8 cellular contexts compared by ENCODE assay signal in genomic region chr10:22606164-22606614, GRCh38.
A peak's percentile ranks its signal among the peaks of the same experiment; 100 is the strongest.
DNase-seq lines count a peak whose midpoint lies in the region; ATAC-seq, FAIRE-seq and TF ChIP-seq lines count a peak whose summit lies in the region.

No MANE protein-coding gene starts in this region.

- H2AFZ ChIP-seq in HepG2 (ENCODE audit: low read length): no peak overlapping the region

- no peak overlapping the region for H3K27ac ChIP-seq in HepG2 (ENCODE audit: extremely low read length, insufficient read depth, low read length)

- no peak for FAIRE-seq in HepG2 (lab: Jason Lieb, UNC)

- POLR2A ChIA-PET in activated CD8-positive, alpha-beta T cell treated with anti-CD3 and anti-CD28 coated beads for 36 hours (lab: Charles Lee): no interaction called here
- POLR2A ChIA-PET in HepG2 (lab: Yijun Ruan, JAX): no interaction called here

- H4K20me1 ChIP-seq in HepG2 (ENCODE audit: insufficient read depth, low read length): no peaks in the 10 kb centered on the region

- H3K27me3 ChIP-seq in HepG2 (ENCODE audit: control insufficient read depth in 1 of 2, insufficient read depth in 2 of 2, low read length in 2 of 2): no peaks in the 10 kb centered on the region

- no peaks in the 10 kb centered on the region for H3K27me3 Mint-ChIP-seq in activated CD8-positive, alpha-beta T cell treated with anti-CD3 and anti-CD28 coated beads for 36 hours
- no peaks in the 10 kb centered on the region for H3K27me3 Mint-ChIP-seq in Calu3 (ENCODE audit: unreplicated experiment)

- peaks cover 72% of the 10 kb centered on the region for H3K36me3 Mint-ChIP-seq in activated CD8-positive, alpha-beta T cell treated with anti-CD3 and anti-CD28 coated beads for 36 hours (ENCODE audit: low read depth)
- peaks cover 7% of the 10 kb centered on the region for H3K36me3 Mint-ChIP-seq in Calu3 (ENCODE audit: insufficient read depth, unreplicated experiment)

- no peaks in the 10 kb centered on the region for H3K79me2 ChIP-seq in HepG2 (ENCODE audit: insufficient read depth, low read length)

- H3K36me3 ChIP-seq in HepG2 (replicated peaks in 1 of 2; ENCODE audit: control insufficient read depth in 1 of 2, insufficient read depth in 2 of 2, low read length in 2 of 2): peaks cover 6% of the 10 kb centered on the region in 2 experiments; a peak in 4 of 5 replicates

- TF ChIP-seq RAD21 in HepG2 (CRISPR knock-in tag; IDR thresholded peaks at IDR 0.05): no peak

- TF ChIP-seq EP300 in HepG2 (IDR thresholded peaks at IDR 0.05; ENCODE audit: low read depth in 2 of 2, low read length in 2 of 2) (no peak), HepG2 (CRISPR knock-in tag; IDR thresholded peaks at IDR 0.05; ENCODE audit: borderline replicate concordance) (no peak)

- 78% methylated on average over 5 of the region's 6 CpGs for WGBS in HepG2 (ENCODE audit: low lambda C conversion rate)

- H3K9me3 ChIP-seq in HepG2 (ENCODE audit: low read length): no peaks in the 10 kb centered on the region

- no peak overlapping the region for H3K9ac ChIP-seq in HepG2 (ENCODE audit: insufficient read depth, low read depth, low read length)

- CTCF ChIA-PET in activated CD8-positive, alpha-beta T cell treated with anti-CD3 and anti-CD28 coated beads for 36 hours (lab: Charles Lee): interaction anchor here (0.7 to 2.4 kb wide), 4 partner anchors 12 to 383 kb away, joined by 3 to 7 read pairs (median 4); no protein-coding TSS in a partner anchor
- CTCF ChIA-PET in HepG2 (lab: Yijun Ruan, JAX; ENCODE audit: low intra/inter-chr PET ratio, low total read pairs) (no interaction called here), Calu3 (lab: Charles Lee) (interaction anchor here (0.9 kb wide), 1 partner anchor 9 kb away, joined by 4 read pairs; no protein-coding TSS in a partner anchor)

- no peaks in the 10 kb centered on the region for H3K9me3 Mint-ChIP-seq in activated CD8-positive, alpha-beta T cell treated with anti-CD3 and anti-CD28 coated beads for 36 hours
- H3K9me3 Mint-ChIP-seq in Calu3 (ENCODE audit: low read depth, unreplicated experiment): no peaks in the 10 kb centered on the region

- H3K27ac Mint-ChIP-seq in activated CD8-positive, alpha-beta T cell treated with anti-CD3 and anti-CD28 coated beads for 36 hours: peak overlapping the region; percentile 62
- H3K27ac Mint-ChIP-seq in Calu3 (ENCODE audit: unreplicated experiment): no peak overlapping the region

- DNase-seq in GM13976 (ENCODE audit: low spot score) (peak; percentile 74), HepG2 (ENCODE audit: low spot score) (peak; percentile 84), Calu3 (no peak), DMS114 treated with DMSO at 0.1 percent for 48 hours (lab: John Stamatoyannopoulos, UW; ENCODE audit: unreplicated experiment) (no peak), NCI-H510A treated with DMSO at 0.1 percent for 48 hours (lab: John Stamatoyannopoulos, UW) (no peak)
- peak; percentile 63 for DNase-seq in activated CD8-positive, alpha-beta T cell treated with anti-CD3 and anti-CD28 coated beads for 36 hours

- H3K4me3 ChIP-seq in HepG2 (replicated peaks in 1 of 3; ENCODE audit: insufficient read depth in 1 of 3, low read depth in 2 of 3, low read length in 3 of 3): no peak overlapping the region

- intact Hi-C loops in activated CD8-positive, alpha-beta T cell treated with anti-CD3 and anti-CD28 coated beads for 36 hours (cut with micrococcal nuclease): no loop called here
- intact Hi-C loops in HepG2 (cut with micrococcal nuclease; ENCODE audit: unreplicated experiment) (no loop called here), Calu3 (cut with micrococcal nuclease; ENCODE audit: unreplicated experiment) (no loop called here)

- H3K4me1 Mint-ChIP-seq in activated CD8-positive, alpha-beta T cell treated with anti-CD3 and anti-CD28 coated beads for 36 hours (ENCODE audit: low read depth): peaks cover 86% of the 10 kb centered on the region
- no peaks in the 10 kb centered on the region for H3K4me1 Mint-ChIP-seq in Calu3 (ENCODE audit: low read depth, unreplicated experiment)

- no peak for TF ChIP-seq POLR2A in HepG2 (IDR thresholded peaks at IDR 0.05; ENCODE audit: insufficient read depth in 1 of 2, low read depth in 2 of 2, low read length in 2 of 2)

- no peak overlapping the region for H3K4me2 ChIP-seq in HepG2 (ENCODE audit: low read depth, low read length)

- in situ Hi-C loops in GM13976 (cut with MboI; ENCODE audit: low sequenced_read_pairs, unreplicated experiment): no loop called here
- in situ Hi-C loops in HepG2 (cut with HindIII; ENCODE audit: extremely low pct_ligation_motif_present, low pct_unique_long_range_greater_than_20kb): loop anchor here (10.0 kb wide), 1 partner anchor 109 kb away; the partner anchor contains the start of gene PIP4K2A

- BruUV-seq in HepG2 (replicated peaks; lab: Mats Ljungman, UMichigan) (no TSS peak), Calu3 (replicated peaks; lab: Mats Ljungman, UMichigan) (no TSS peak)

- no peak overlapping the region for H3K4me3 Mint-ChIP-seq in activated CD8-positive, alpha-beta T cell treated with anti-CD3 and anti-CD28 coated beads for 36 hours
- H3K4me3 Mint-ChIP-seq in Calu3 (ENCODE audit: low read depth, unreplicated experiment): no peak overlapping the region

- ATAC-seq in GM21381 (IDR thresholded peaks at IDR 0.05; ENCODE audit: unreplicated experiment): peak; percentile 94
- ATAC-seq in HG03520 (IDR thresholded peaks at IDR 0.05; ENCODE audit: unreplicated experiment): peak; percentile 87
- peak; percentile 72 for ATAC-seq in activated CD8-positive, alpha-beta T cell treated with anti-CD3 and anti-CD28 coated beads for 36 hours
- ATAC-seq in HepG2: peak; percentile 81

- H3K4me1 ChIP-seq in HepG2 (ENCODE audit: insufficient read depth, low read length): peaks cover 9% of the 10 kb centered on the region; the same call in 1 of the 2 replicates

- no peak for TF ChIP-seq CTCF in GM13976 (IDR thresholded peaks at IDR 0.05; ENCODE audit: borderline replicate concordance, control extremely low read depth, extremely low read depth, insufficient read depth, missing control alignments)
- TF ChIP-seq CTCF in activated CD8-positive, alpha-beta T cell treated with anti-CD3 and anti-CD28 coated beads for 36 hours (IDR thresholded peaks at IDR 0.05): no peak
- TF ChIP-seq CTCF in HepG2 (CRISPR knock-in tag; IDR thresholded peaks at IDR 0.05): no peak
- TF ChIP-seq CTCF in Calu3 (IDR thresholded peaks at IDR 0.05; ENCODE audit: unreplicated experiment): no peak

TF ChIP-seq in HepG2, 621 proteins besides CTCF, POLR2A, EP300 and RAD21 (continues in another document):
- TF ChIP-seq ZFP82 (CRISPR knock-in tag; IDR thresholded peaks at IDR 0.05; ENCODE audit: borderline replicate concordance) (no peak), TFE3 (CRISPR knock-in tag; IDR thresholded peaks at IDR 0.05) (0 out of 2 replicates have a peak, but pooled peaks have one; percentile 28), FOXM1 (CRISPR knock-in tag; IDR thresholded peaks at IDR 0.05) (no peak), RARA (CRISPR knock-in tag; IDR thresholded peaks at IDR 0.05) (peak; percentile 48; the same call in 1 of the 2 replicates), HNF4A (CRISPR knock-in tag; IDR thresholded peaks at IDR 0.05) (no peak), YY1 (IDR thresholded peaks at IDR 0.05; ENCODE audit: insufficient read depth, insufficient replicate concordance, low read depth, low read length) (peak; percentile 18), SMARCE1 (IDR thresholded peaks at IDR 0.05; ENCODE audit: borderline replicate concordance) (no peak), MXD3 (CRISPR knock-in tag; IDR thresholded peaks at IDR 0.05) (no peak), ZSCAN12 (CRISPR knock-in tag; IDR thresholded peaks at IDR 0.05) (no peak), SOX13 (IDR thresholded peaks at IDR 0.05) (no peak), SOX13 (CRISPR knock-in tag; conservative IDR thresholded peaks at IDR 0.05 in 1 of 2, IDR thresholded peaks at IDR 0.05 in 1 of 2) (peak in 1 of 2 experiments; percentile 27; a peak in 1 of 4 replicates), AKAP8 (CRISPR knock-in tag; IDR thresholded peaks at IDR 0.05) (no peak), ZNF747 (CRISPR knock-in tag; IDR thresholded peaks at IDR 0.05; ENCODE audit: borderline replicate concordance) (no peak), ZSCAN31 (CRISPR knock-in tag; IDR thresholded peaks at IDR 0.05; ENCODE audit: low read depth) (no peak), SP5 (CRISPR knock-in tag; IDR thresholded peaks at IDR 0.05; ENCODE audit: borderline replicate concordance, low read depth) (0 out of 2 replicates have a peak, but pooled peaks have one; percentile 9), BCL6 (CRISPR knock-in tag; IDR thresholded peaks at IDR 0.05) (peak; percentile 97), TFAP4 (IDR thresholded peaks at IDR 0.05; ENCODE audit: borderline replicate concordance, low read depth) (peak; percentile 29; the same call in 1 of the 2 replicates), HMG20A (CRISPR knock-in tag; IDR thresholded peaks at IDR 0.05; ENCODE audit: borderline replicate concordance) (0 out of 2 replicates have a peak, but pooled peaks have one; percentile 19)

Comparison
In these comparisons a context has a peak if more than half of its experiments do, and no peak if none do; other contexts are left out.
1. DNase-seq: peak in GM13976 (single experiment), activated CD8-positive, alpha-beta T cell treated with anti-CD3 and anti-CD28 coated beads for 36 hours (single experiment) and HepG2 (single experiment); none in Calu3 (single experiment), DMS114 treated with DMSO at 0.1 percent for 48 hours (single experiment) and NCI-H510A treated with DMSO at 0.1 percent for 48 hours (single experiment).
2. Peak in every context shown above with its lines, with median percentiles within 50 percentile points of each other: ATAC-seq.